1 cellular context compared by ENCODE assay signal in the genomic region with DNA sequence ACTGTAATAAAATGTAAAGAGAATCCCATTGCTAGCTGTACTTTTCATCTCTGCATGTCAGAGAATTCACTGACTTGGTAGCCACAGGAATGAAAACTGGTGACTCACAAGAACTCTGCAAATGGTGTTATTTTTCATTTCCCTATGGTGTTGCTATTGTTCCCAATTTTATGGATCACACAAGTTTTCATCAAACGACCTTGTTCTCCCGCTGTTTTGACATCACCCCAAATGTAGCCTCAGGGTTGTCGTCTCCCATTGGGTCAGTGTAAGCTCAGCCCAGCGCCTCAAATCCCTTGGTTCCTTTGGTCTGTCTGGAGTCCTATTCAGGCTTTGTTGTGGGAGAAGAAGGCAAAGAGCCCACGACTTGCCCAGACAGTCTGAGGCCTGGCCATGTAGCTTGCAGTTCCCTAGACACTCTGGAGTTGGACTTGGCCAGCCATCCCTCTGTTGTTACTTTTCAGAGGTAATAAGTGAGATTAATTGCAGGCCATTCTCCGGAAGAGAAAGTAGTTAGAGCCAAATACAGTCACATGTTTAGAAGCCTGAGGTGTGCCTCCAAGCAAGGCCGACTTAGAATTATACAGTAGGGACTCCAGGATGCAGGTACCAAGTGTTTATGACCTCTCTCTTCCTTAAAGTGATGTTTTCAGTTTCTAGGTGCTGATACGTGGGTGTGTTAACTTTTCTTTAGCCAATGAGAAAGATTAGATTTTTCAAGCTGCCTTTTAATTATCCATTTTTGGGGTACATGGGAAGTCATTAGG.
TF ChIP-seq lines count a peak whose summit lies in the region.

No MANE protein-coding gene starts in this region.

TF ChIP-seq in HepG2, 621 proteins besides CTCF, POLR2A, EP300 and RAD21 (continued from another document):
- no peak for TF ChIP-seq ZNF33A (CRISPR knock-in tag; IDR thresholded peaks at IDR 0.05; ENCODE audit: borderline replicate concordance)
